9 cellular contexts compared by ENCODE assay signal in the genomic region with DNA sequence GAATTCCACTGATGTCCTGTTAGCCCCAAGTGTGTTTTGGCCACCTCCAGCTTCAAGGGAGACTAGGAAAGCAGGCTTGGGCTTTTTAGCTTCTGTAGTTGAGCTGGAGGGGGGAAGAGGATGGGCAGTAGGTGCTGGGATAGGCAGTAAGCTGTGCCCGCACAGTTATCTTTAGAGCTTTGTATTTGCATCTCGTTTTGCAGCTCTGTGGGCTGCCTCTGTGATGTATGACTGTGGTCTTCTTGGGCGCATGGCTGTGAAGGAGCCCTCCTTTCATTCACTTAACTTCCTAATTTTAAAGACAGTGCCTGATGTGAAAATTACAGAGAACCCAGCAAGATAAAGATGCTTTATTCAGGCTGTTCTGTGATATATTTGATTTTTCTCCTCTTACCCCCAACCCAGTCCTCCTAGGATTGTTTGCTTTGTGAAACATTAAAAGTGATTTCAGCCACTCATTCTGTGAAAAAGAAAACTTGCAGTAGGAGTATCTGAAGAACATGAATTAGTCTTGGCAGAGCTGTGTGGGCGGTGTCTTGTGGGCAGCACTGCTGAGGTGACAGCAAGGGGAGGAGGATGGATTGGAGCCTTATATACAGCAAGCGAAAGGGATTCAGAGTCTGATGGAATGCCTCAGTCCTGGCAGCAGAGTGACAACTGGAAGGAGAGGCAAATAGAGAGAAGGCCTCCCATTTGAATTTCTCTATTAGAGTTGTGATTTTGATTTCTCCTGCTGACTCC.
DNase-seq lines count a peak whose midpoint lies in the region; ATAC-seq and TF ChIP-seq lines count a peak whose summit lies in the region.
"Had no signal": no experiment of that assay in that cellular context is flagged by ENCODE, and none has a peak within 500 bp of the region (broad histone marks: within the 10 kb centered on the region; RNA-seq: fewer than 3 reads in every experiment).

No MANE protein-coding gene starts in this region.

- H3K27me3 ChIP-seq in osteoblast (ENCODE audit: insufficient read depth, low read length) (no peaks in the 10 kb centered on the region), adrenal gland (no peaks in the 10 kb centered on the region), right atrium auricular region (no peaks in the 10 kb centered on the region)
- H3K27me3 ChIP-seq: hepatocyte had no signal

- H3K27ac ChIP-seq in osteoblast (ENCODE audit: low read depth, low read length) (no peak overlapping the region), adrenal gland (no peak overlapping the region), right atrium auricular region (no peak overlapping the region)
- H3K27ac ChIP-seq: hepatocyte had no signal

- no peak for TF ChIP-seq POLR2A in adrenal gland (IDR thresholded peaks at IDR 0.05)

- H3K4me3 ChIP-seq in GM12865 (ENCODE audit: low read depth, low read length) (no peak overlapping the region), osteoblast (ENCODE audit: insufficient read depth, low read length) (no peak overlapping the region), adrenal gland (no peak overlapping the region), right atrium auricular region (no peak overlapping the region)
- H3K4me3 ChIP-seq: hepatocyte had no signal

- H3K4me1 ChIP-seq in osteoblast (ENCODE audit: insufficient read depth, low read length), result peaks cover 8% of the 10 kb centered on the region
- no peaks in the 10 kb centered on the region for H3K4me1 ChIP-seq in adrenal gland (replicated peaks in 1 of 2)
- no peaks in the 10 kb centered on the region for H3K4me1 ChIP-seq in right atrium auricular region

- ATAC-seq in HG02973 (IDR thresholded peaks at IDR 0.05; ENCODE audit: unreplicated experiment) (peak; percentile 60), HG02938 (IDR thresholded peaks at IDR 0.05; ENCODE audit: unreplicated experiment) (no peak)

- no peaks in the 10 kb centered on the region for H3K9me3 ChIP-seq in osteoblast (ENCODE audit: low read depth, low read length)
- no peaks in the 10 kb centered on the region for H3K9me3 ChIP-seq in adrenal gland (replicated peaks in 1 of 3)
- H3K9me3 ChIP-seq in right atrium auricular region, result peaks cover 0 to 9% of the 10 kb centered on the region in 2 donors

- 85 to 90% (median 87%) methylated on average over 5 of the region's 5 CpGs for WGBS in adrenal gland, 4 donors

- in situ Hi-C loops in GM13976 (cut with MboI; ENCODE audit: low sequenced_read_pairs, unreplicated experiment), result no loop called here

- no peak overlapping the region for H3K4me2 ChIP-seq in osteoblast (ENCODE audit: insufficient read depth, low read length)
- H3K4me2 ChIP-seq: hepatocyte had no signal

- DNase-seq in GM12865 (ENCODE audit: low read depth), result peak; percentile 36
- peak; percentile 36 for DNase-seq in activated T-cell treated with anti-CD3 and anti-CD28 coated beads for 4 hours
- peak; percentile 30 for DNase-seq in osteoblast (ENCODE audit: insufficient read length, low spot score, missing footprints)
- no peak for DNase-seq in adrenal gland
- DNase-seq in right atrium auricular region (ENCODE audit: low spot score), result no peak
- DNase-seq in GM13976 (ENCODE audit: low spot score), result no peak

- no peak overlapping the region for H2AFZ ChIP-seq in osteoblast (ENCODE audit: low read length)
- H2AFZ ChIP-seq: hepatocyte had no signal

- intact Hi-C loops in adrenal gland (cut with DNase I), result no loop called here

- H4K20me1 ChIP-seq in osteoblast (ENCODE audit: insufficient read depth, low read length), result no peaks in the 10 kb centered on the region

- H3K36me3 ChIP-seq in osteoblast (ENCODE audit: insufficient read depth, low read length), result peaks cover 13% of the 10 kb centered on the region
- H3K36me3 ChIP-seq in adrenal gland (replicated peaks in 1 of 2), result peaks cover 0 to 5% of the 10 kb centered on the region in 2 donors
- peaks cover 21% of the 10 kb centered on the region for H3K36me3 ChIP-seq in right atrium auricular region

- H3K79me2 ChIP-seq in osteoblast (ENCODE audit: insufficient read depth, low read length), result no peaks in the 10 kb centered on the region
- H3K79me2 ChIP-seq: hepatocyte had no signal

- TF ChIP-seq CTCF in GM12865 (IDR thresholded peaks at IDR 0.05; ENCODE audit: insufficient read depth, low read depth, low read length, missing control alignments), result no peak
- TF ChIP-seq CTCF in osteoblast (IDR thresholded peaks at IDR 0.05; ENCODE audit: extremely low read depth, low read depth, low read length), result no peak
- TF ChIP-seq CTCF in adrenal gland (IDR thresholded peaks at IDR 0.05), result no peak
- no peak for TF ChIP-seq CTCF in right atrium auricular region (IDR thresholded peaks at IDR 0.05)
- no peak for TF ChIP-seq CTCF in GM13976 (IDR thresholded peaks at IDR 0.05; ENCODE audit: borderline replicate concordance, control extremely low read depth, extremely low read depth, insufficient read depth, missing control alignments)

Comparison
In these comparisons a context has a peak if more than half of its experiments do, and no peak if none do; other contexts are left out.
1. DNase-seq: peak in GM12865 (single experiment), activated T-cell treated with anti-CD3 and anti-CD28 coated beads for 4 hours (single experiment) and osteoblast (single experiment); none in adrenal gland (0 of 7), right atrium auricular region (single experiment) and GM13976 (single experiment).